In genomic region chr10:3838723-3839437, GRCh38 we compare ENCODE assay signal across 22 cellular contexts. TPM values are rescaled to one million over a fixed set of nuclear protein-coding genes. Genes with fewer than 3 reads are reported as not detected.
DNase-seq lines count a peak whose midpoint lies in the region; ATAC-seq, FAIRE-seq and TF ChIP-seq lines count a peak whose summit lies in the region.
"Had no signal": no experiment of that assay in that cellular context is flagged by ENCODE, and none has a peak within 500 bp of the region (broad histone marks: within the 10 kb centered on the region; RNA-seq: fewer than 3 reads in every experiment).

No MANE protein-coding gene starts in this region.

- H3K27ac ChIP-seq in naive thymus-derived CD4-positive, alpha-beta T cell (ENCODE audit: low read depth, low read length), result no peak overlapping the region
- H3K27ac ChIP-seq in tibial artery, result no peak overlapping the region
- H3K27ac ChIP-seq: 22Rv1, body of pancreas, RWPE1 had no signal

- H3K4me1 ChIP-seq in naive thymus-derived CD4-positive, alpha-beta T cell (ENCODE audit: control insufficient read depth in 2 of 2, insufficient read depth in 2 of 2, low read length in 2 of 2), result peaks cover 0 to 8% of the 10 kb centered on the region in 2 donors
- no peaks in the 10 kb centered on the region for H3K4me1 ChIP-seq in tibial artery
- H3K4me1 ChIP-seq: body of pancreas had no signal

- peaks cover 0 to 4% (median 0%) of the 10 kb centered on the region in 5 donors for H3K36me3 Mint-ChIP-seq in naive thymus-derived CD4-positive, alpha-beta T cell

- H3K9me3 ChIP-seq in naive thymus-derived CD4-positive, alpha-beta T cell (ENCODE audit: control insufficient read depth in 2 of 3, low read length in 3 of 3), result no peaks in the 10 kb centered on the region
- H3K9me3 ChIP-seq in tibial artery, result no peaks in the 10 kb centered on the region
- H3K9me3 ChIP-seq: body of pancreas had no signal

- H3K4me3 ChIP-seq in bronchial epithelial cell (ENCODE audit: low read depth, low read length) (no peak overlapping the region), tibial artery (no peak overlapping the region)
- H3K4me3 ChIP-seq in naive thymus-derived CD4-positive, alpha-beta T cell (ENCODE audit: low read length), result no peak overlapping the region
- H3K4me3 ChIP-seq: body of pancreas had no signal

- intact Hi-C loops in naive thymus-derived CD4-positive, alpha-beta T cell (cut with micrococcal nuclease), result loop anchor here in 1 of 2 donors (5.0 kb wide), 1 partner anchor 198 kb away; no protein-coding TSS in a partner anchor
- intact Hi-C loops in tibial artery (cut with DNase I; ENCODE audit: low total_unique reads), result no loop called here

- DNase-seq in DMS53 (lab: John Stamatoyannopoulos, UW), result peak; percentile 33
- no peak for DNase-seq in DMS53 treated with DMSO at 0.1 percent for 48 hours (lab: John Stamatoyannopoulos, UW; ENCODE audit: unreplicated experiment)
- DNase-seq in NOMO-1 treated with DMSO at 0.1 percent for 48 hours (lab: John Stamatoyannopoulos, UW; ENCODE audit: unreplicated experiment), result peak; percentile 81
- peak; percentile 47 for DNase-seq in bronchial epithelial cell (ENCODE audit: low read depth)
- DNase-seq in naive thymus-derived CD4-positive, alpha-beta T cell, result no peak
- DNase-seq in AG20443 (ENCODE audit: low spot score), result no peak
- no peak for DNase-seq in tibial artery
- DNase-seq: activated CD4-positive, alpha-beta T cell treated with anti-CD3 and anti-CD28 coated beads for 4 hours; activated CD8-positive, alpha-beta memory T cell treated with anti-CD3 and anti-CD28 coated beads, Interleukin-2, amount 10 ng/mL, durations not matched to agents 7 days and 5 days; activated naive CD8-positive, alpha-beta T cell treated with anti-CD3 and anti-CD28 coated beads for 36 hours; body of pancreas; COR-L47; MM.1S; NCI-H1930; NCI-H2227 treated with DMSO at 0.1 percent for 48 hours; NCI-H82; stimulated activated CD4-positive, alpha-beta T cell treated with anti-CD3 and anti-CD28 coated beads, Interleukin-4, amount 100 ng/mL, for 1 hour; stimulated activated naive CD8-positive, alpha-beta T cell treated with anti-CD3 and anti-CD28 coated beads, Interleukin-15, amount 100 ng/mL, for 72 hours had no signal

- H3K4me3 Mint-ChIP-seq in naive thymus-derived CD4-positive, alpha-beta T cell, result no peak overlapping the region
- H3K4me3 Mint-ChIP-seq: activated CD8-positive, alpha-beta memory T cell treated with anti-CD3 and anti-CD28 coated beads, Interleukin-2, amount 10 ng/mL, durations not matched to agents 7 days and 5 days; activated naive CD8-positive, alpha-beta T cell treated with anti-CD3 and anti-CD28 coated beads for 36 hours; stimulated activated naive CD8-positive, alpha-beta T cell treated with anti-CD3 and anti-CD28 coated beads, Interleukin-15, amount 100 ng/mL, for 72 hours had no signal

- H3K36me3 ChIP-seq in bronchial epithelial cell (ENCODE audit: control insufficient read depth, insufficient read depth, low read length) (no peaks in the 10 kb centered on the region), tibial artery (no peaks in the 10 kb centered on the region)
- no peaks in the 10 kb centered on the region for H3K36me3 ChIP-seq in naive thymus-derived CD4-positive, alpha-beta T cell (ENCODE audit: control insufficient read depth in 2 of 3, insufficient read depth in 3 of 3, low read length in 3 of 3)

- CTCF ChIA-PET in naive thymus-derived CD4-positive, alpha-beta T cell (lab: Charles Lee), result no interaction called here

- no peak for FAIRE-seq in bronchial epithelial cell (lab: Jason Lieb, UNC)

- no peaks in the 10 kb centered on the region for H3K27me3 Mint-ChIP-seq in naive thymus-derived CD4-positive, alpha-beta T cell
- H3K27me3 Mint-ChIP-seq: activated CD8-positive, alpha-beta memory T cell treated with anti-CD3 and anti-CD28 coated beads, Interleukin-2, amount 10 ng/mL, durations not matched to agents 7 days and 5 days; activated naive CD8-positive, alpha-beta T cell treated with anti-CD3 and anti-CD28 coated beads for 36 hours had no signal

- H3K9me3 Mint-ChIP-seq in naive thymus-derived CD4-positive, alpha-beta T cell, result peaks cover 0 to 2% (median 0%) of the 10 kb centered on the region in 11 donors
- H3K9me3 Mint-ChIP-seq: activated naive CD8-positive, alpha-beta T cell treated with anti-CD3 and anti-CD28 coated beads for 36 hours had no signal

- peaks cover 0 to 33% (median 0%) of the 10 kb centered on the region in 7 donors for H3K4me1 Mint-ChIP-seq in naive thymus-derived CD4-positive, alpha-beta T cell

- H3K27me3 ChIP-seq in bronchial epithelial cell (ENCODE audit: control insufficient read depth, insufficient read depth, low read length) (no peaks in the 10 kb centered on the region), tibial artery (no peaks in the 10 kb centered on the region)
- no peaks in the 10 kb centered on the region for H3K27me3 ChIP-seq in naive thymus-derived CD4-positive, alpha-beta T cell (ENCODE audit: control insufficient read depth in 2 of 2, insufficient read depth in 2 of 2, low read length in 2 of 2)
- H3K27me3 ChIP-seq: body of pancreas had no signal

- ATAC-seq in naive thymus-derived CD4-positive, alpha-beta T cell, result peak; percentile 29
- no peak for ATAC-seq in GM21717 (IDR thresholded peaks at IDR 0.05; ENCODE audit: unreplicated experiment)
- ATAC-seq: activated CD8-positive, alpha-beta memory T cell treated with anti-CD3 and anti-CD28 coated beads, Interleukin-2, amount 10 ng/mL, durations not matched to agents 7 days and 5 days; body of pancreas; left lobe of liver; stimulated activated naive CD8-positive, alpha-beta T cell treated with anti-CD3 and anti-CD28 coated beads, Interleukin-15, amount 100 ng/mL, for 72 hours had no signal

- TF ChIP-seq CTCF in bronchial epithelial cell (IDR thresholded peaks at IDR 0.05; ENCODE audit: insufficient read depth, low read length, severe bottlenecking) (no peak), tibial artery (IDR thresholded peaks at IDR 0.05) (no peak)

- POLR2A ChIA-PET in naive thymus-derived CD4-positive, alpha-beta T cell (lab: Charles Lee), result interaction anchor here (6.0 kb wide), 1 partner anchor 55 kb away, joined by 44 read pairs; the partner anchor contains the start of gene KLF6

- no peak overlapping the region for H3K27ac Mint-ChIP-seq in naive thymus-derived CD4-positive, alpha-beta T cell
- H3K27ac Mint-ChIP-seq: activated CD8-positive, alpha-beta memory T cell treated with anti-CD3 and anti-CD28 coated beads, Interleukin-2, amount 10 ng/mL, durations not matched to agents 7 days and 5 days; activated naive CD8-positive, alpha-beta T cell treated with anti-CD3 and anti-CD28 coated beads for 36 hours; stimulated activated naive CD8-positive, alpha-beta T cell treated with anti-CD3 and anti-CD28 coated beads, Interleukin-15, amount 100 ng/mL, for 72 hours had no signal

RNA-seq across cellular contexts. Expression of gene KLF6, which starts 53.9 kb away (rescaled TPM):
- total RNA-seq in bronchial epithelial cell, result 49.7 and 70.6 TPM in 2 replicates
- 1,000 to 10,000 TPM in 1 of 5 experiments, 100 to 1,000 TPM in 4; 142 to 1,870 (median 168) TPM for total RNA-seq in naive thymus-derived CD4-positive, alpha-beta T cell
- polyA plus RNA-seq in naive thymus-derived CD4-positive, alpha-beta T cell, result 100 to 1,000 TPM; 153 to 190 TPM

Comparison
In these comparisons a context has a peak if more than half of its experiments do, and no peak if none do; other contexts are left out.
1. DNase-seq: peak in DMS53 (single experiment), NOMO-1 treated with DMSO at 0.1 percent for 48 hours (single experiment) and bronchial epithelial cell (single experiment); none in DMS53 treated with DMSO at 0.1 percent for 48 hours (single experiment), naive thymus-derived CD4-positive, alpha-beta T cell (0 of 9), AG20443 (single experiment) and tibial artery (0 of 2).